In the genomic region with DNA sequence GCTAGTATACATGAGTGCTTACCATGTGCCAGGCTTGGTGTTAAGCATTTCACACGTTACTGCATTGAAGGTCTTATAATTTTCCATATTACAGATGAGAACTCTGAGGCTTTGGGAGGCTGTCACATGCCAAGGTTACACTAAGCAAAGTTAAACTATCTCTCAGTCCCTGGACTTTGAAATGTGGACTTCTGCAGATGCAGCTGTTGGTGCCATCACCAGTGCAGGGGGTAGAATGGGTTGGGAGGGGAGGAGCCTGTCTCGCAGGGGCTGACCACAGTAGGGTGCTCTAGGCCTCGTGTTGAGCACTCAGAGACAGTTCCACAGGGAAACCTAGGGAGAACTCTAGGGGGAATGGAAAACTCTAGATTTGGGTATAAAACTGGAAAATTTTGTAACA, we compare ENCODE assay signal across 17 cellular contexts.
DNase-seq lines count a peak whose midpoint lies in the region; ATAC-seq and TF ChIP-seq lines count a peak whose summit lies in the region.
"Had no signal": no experiment of that assay in that cellular context is flagged by ENCODE, and none has a peak within 500 bp of the region (broad histone marks: within the 10 kb centered on the region; RNA-seq: fewer than 3 reads in every experiment).

No MANE protein-coding gene starts in this region.

- no peak overlapping the region; the same call in 1 of the 2 replicates for H3K27ac Mint-ChIP-seq in WTC11
- no peak overlapping the region for H3K27ac Mint-ChIP-seq in stimulated activated naive B cell treated with anti-CD40 and anti-IgM and Interleukin-4, amounts not matched to agents 10 μg/mL and 1 μg/mL and 100 μg/mL, for 72 hours
- H3K27ac Mint-ChIP-seq: activated CD8-positive, alpha-beta T cell treated with anti-CD3 and anti-CD28 coated beads, Interleukin-2, amount 10 ng/mL, durations not matched to agents 7 days and 5 days; activated T-cell treated with anti-CD3 and anti-CD28 coated beads, Interleukin-2, amount 50 U/mL, for 72 hours; nephron progenitor cell; T-helper 1 cell treated with Interleukin-12 subunit alpha and Interleukin-12 subunit beta and Interleukin-4 antibody, amounts not matched to agents 30 μg/mL and 1 μg/mL, for 36 hours had no signal

- DNase-seq in HCEC 1CT (peak; percentile 25), WTC11 (ENCODE audit: low spot score) (no peak), islet precursor cell (peak; percentile 4), sciatic nerve (ENCODE audit: low spot score) (no peak)
- DNase-seq in stimulated activated naive B cell treated with anti-CD40 and anti-IgM and Interleukin-4, amounts not matched to agents 10 μg/mL and 1 μg/mL and 100 μg/mL, for 72 hours, result no peak
- DNase-seq: ACHN; activated CD8-positive, alpha-beta T cell treated with anti-CD3 and anti-CD28 coated beads, Interleukin-2, amount 10 ng/mL, durations not matched to agents 7 days and 5 days; activated T-cell treated with anti-CD3 and anti-CD28 coated beads, Interleukin-2, amount 50 U/mL, for 72 hours; DMS53; NCI-H2029; NCI-H524; nephron progenitor cell had no signal

- TF ChIP-seq CTCF in WTC11 (IDR thresholded peaks at IDR 0.05), result no peak

- H3K36me3 Mint-ChIP-seq in WTC11, result peaks cover 3% of the 10 kb centered on the region; the same call in 1 of the 2 replicates
- H3K36me3 Mint-ChIP-seq in stimulated activated naive B cell treated with anti-CD40 and anti-IgM and Interleukin-4, amounts not matched to agents 10 μg/mL and 1 μg/mL and 100 μg/mL, for 72 hours, result peaks cover 33 to 51% of the 10 kb centered on the region in 2 donors
- H3K36me3 Mint-ChIP-seq: activated naive CD4-positive, alpha-beta T cell treated with anti-CD3 and anti-CD28 coated beads, Interleukin-2, amount 50 U/mL, for 72 hours had no signal

- H3K9me3 Mint-ChIP-seq in WTC11, result no peaks in the 10 kb centered on the region
- H3K9me3 Mint-ChIP-seq in stimulated activated naive B cell treated with anti-CD40 and anti-IgM and Interleukin-4, amounts not matched to agents 10 μg/mL and 1 μg/mL and 100 μg/mL, for 72 hours, result no peaks in the 10 kb centered on the region
- H3K9me3 Mint-ChIP-seq: activated naive CD4-positive, alpha-beta T cell treated with anti-CD3 and anti-CD28 coated beads, Interleukin-2, amount 50 U/mL, for 72 hours; activated T-cell treated with anti-CD3 and anti-CD28 coated beads, Interleukin-2, amount 50 U/mL, for 72 hours; nephron progenitor cell; T-helper 1 cell treated with Interleukin-12 subunit alpha and Interleukin-12 subunit beta and Interleukin-4 antibody, amounts not matched to agents 30 μg/mL and 1 μg/mL, for 36 hours had no signal

- CTCF ChIA-PET in WTC11 (lab: Charles Lee), result interaction anchor here (1.3 kb wide), 1 partner anchor 9 kb away, joined by 3 read pairs; no protein-coding TSS in a partner anchor

- POLR2A ChIA-PET in WTC11 (lab: Charles Lee), result no interaction called here

- no peak overlapping the region for H3K4me3 Mint-ChIP-seq in WTC11
- no peak overlapping the region for H3K4me3 Mint-ChIP-seq in stimulated activated naive B cell treated with anti-CD40 and anti-IgM and Interleukin-4, amounts not matched to agents 10 μg/mL and 1 μg/mL and 100 μg/mL, for 72 hours
- H3K4me3 Mint-ChIP-seq: activated CD8-positive, alpha-beta T cell treated with anti-CD3 and anti-CD28 coated beads, Interleukin-2, amount 10 ng/mL, durations not matched to agents 7 days and 5 days; activated T-cell treated with anti-CD3 and anti-CD28 coated beads, Interleukin-2, amount 50 U/mL, for 72 hours; nephron progenitor cell; T-helper 1 cell treated with Interleukin-12 subunit alpha and Interleukin-12 subunit beta and Interleukin-4 antibody, amounts not matched to agents 30 μg/mL and 1 μg/mL, for 36 hours had no signal

- intact Hi-C loops in sciatic nerve (cut with DNase I), result no loop called here

- ATAC-seq in WTC11, result peak; percentile 48; the same call in 1 of the 2 replicates
- peak; percentile 37 for ATAC-seq in sciatic nerve
- ATAC-seq in HG03280 (IDR thresholded peaks at IDR 0.05; ENCODE audit: unreplicated experiment), result no peak
- ATAC-seq in HG03469 (IDR thresholded peaks at IDR 0.05; ENCODE audit: unreplicated experiment), result no peak
- no peak for ATAC-seq in GM19351 (IDR thresholded peaks at IDR 0.05; ENCODE audit: unreplicated experiment)
- ATAC-seq in stimulated activated naive B cell treated with anti-CD40 and anti-IgM and Interleukin-4, amounts not matched to agents 10 μg/mL and 1 μg/mL and 100 μg/mL, for 72 hours (replicated peaks), result no peak
- ATAC-seq: activated CD8-positive, alpha-beta T cell treated with anti-CD3 and anti-CD28 coated beads, Interleukin-2, amount 10 ng/mL, durations not matched to agents 7 days and 5 days; activated naive CD4-positive, alpha-beta T cell treated with anti-CD3 and anti-CD28 coated beads, Interleukin-2, amount 50 U/mL, for 72 hours; activated T-cell treated with anti-CD3 and anti-CD28 coated beads, Interleukin-2, amount 50 U/mL, for 72 hours had no signal

- no peaks in the 10 kb centered on the region for H3K27me3 Mint-ChIP-seq in WTC11 (ENCODE audit: low read depth)
- no peaks in the 10 kb centered on the region for H3K27me3 Mint-ChIP-seq in stimulated activated naive B cell treated with anti-CD40 and anti-IgM and Interleukin-4, amounts not matched to agents 10 μg/mL and 1 μg/mL and 100 μg/mL, for 72 hours

- H3K4me1 Mint-ChIP-seq in WTC11, result peaks cover 21% of the 10 kb centered on the region
- peaks cover 3 to 6% of the 10 kb centered on the region in 2 donors for H3K4me1 Mint-ChIP-seq in stimulated activated naive B cell treated with anti-CD40 and anti-IgM and Interleukin-4, amounts not matched to agents 10 μg/mL and 1 μg/mL and 100 μg/mL, for 72 hours
- H3K4me1 Mint-ChIP-seq: nephron progenitor cell had no signal

TF ChIP-seq in WTC11, 78 proteins besides CTCF, POLR2A, EP300 and RAD21 (continues in another document):
- no peak for TF ChIP-seq GTF2I (CRISPR knock-in tag; conservative IDR thresholded peaks at IDR 0.05)
- TF ChIP-seq, protein P1, sequence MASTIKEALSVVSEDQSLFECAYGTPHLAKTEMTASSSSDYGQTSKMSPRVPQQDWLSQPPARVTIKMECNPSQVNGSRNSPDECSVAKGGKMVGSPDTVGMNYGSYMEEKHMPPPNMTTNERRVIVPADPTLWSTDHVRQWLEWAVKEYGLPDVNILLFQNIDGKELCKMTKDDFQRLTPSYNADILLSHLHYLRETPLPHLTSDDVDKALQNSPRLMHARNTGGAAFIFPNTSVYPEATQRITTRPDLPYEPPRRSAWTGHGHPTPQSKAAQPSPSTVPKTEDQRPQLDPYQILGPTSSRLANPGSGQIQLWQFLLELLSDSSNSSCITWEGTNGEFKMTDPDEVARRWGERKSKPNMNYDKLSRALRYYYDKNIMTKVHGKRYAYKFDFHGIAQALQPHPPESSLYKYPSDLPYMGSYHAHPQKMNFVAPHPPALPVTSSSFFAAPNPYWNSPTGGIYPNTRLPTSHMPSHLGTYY (CRISPR knock-in tag; IDR thresholded peaks at IDR 0.05), result no peak
- no peak for TF ChIP-seq ZNF396 (CRISPR knock-in tag; IDR thresholded peaks at IDR 0.05; ENCODE audit: borderline replicate concordance)
- TF ChIP-seq FOXP4 (CRISPR knock-in tag; IDR thresholded peaks at IDR 0.05), result no peak
- no peak for TF ChIP-seq HMGA2 (CRISPR knock-in tag; IDR thresholded peaks at IDR 0.05)
- TF ChIP-seq JUN (CRISPR knock-in tag; IDR thresholded peaks at IDR 0.05), result no peak
- TF ChIP-seq EMX1 (CRISPR knock-in tag; IDR thresholded peaks at IDR 0.05), result no peak
- TF ChIP-seq NR1H2 (CRISPR knock-in tag; IDR thresholded peaks at IDR 0.05), result no peak
- no peak for TF ChIP-seq ZNF671 (CRISPR knock-in tag; IDR thresholded peaks at IDR 0.05)
- TF ChIP-seq ELF4 (CRISPR knock-in tag; IDR thresholded peaks at IDR 0.05; ENCODE audit: low read depth), result no peak
- no peak for TF ChIP-seq RELA (CRISPR knock-in tag; IDR thresholded peaks at IDR 0.05; ENCODE audit: borderline replicate concordance)
- no peak for TF ChIP-seq ZNF263 (CRISPR knock-in tag; IDR thresholded peaks at IDR 0.05; ENCODE audit: low read depth)
- no peak for TF ChIP-seq CBFB (CRISPR knock-in tag; IDR thresholded peaks at IDR 0.05; ENCODE audit: low read depth)
- TF ChIP-seq PRRX2 (CRISPR knock-in tag; IDR thresholded peaks at IDR 0.05), result no peak
- no peak for TF ChIP-seq ZNF512 (CRISPR knock-in tag; IDR thresholded peaks at IDR 0.05; ENCODE audit: borderline replicate concordance)

Comparison
In these comparisons a context has a peak if more than half of its experiments do, and no peak if none do; other contexts are left out.
1. DNase-seq: peak in HCEC 1CT (single experiment) and islet precursor cell (single experiment); none in WTC11 (single experiment), sciatic nerve (single experiment) and stimulated activated naive B cell treated with anti-CD40 and anti-IgM and Interleukin-4, amounts not matched to agents 10 μg/mL and 1 μg/mL and 100 μg/mL, for 72 hours (single experiment).
2. ATAC-seq: peak in WTC11 (single experiment) and sciatic nerve (single experiment); none in HG03280 (single experiment), HG03469 (single experiment), GM19351 (single experiment) and stimulated activated naive B cell treated with anti-CD40 and anti-IgM and Interleukin-4, amounts not matched to agents 10 μg/mL and 1 μg/mL and 100 μg/mL, for 72 hours (0 of 2).